Comparison of ENCODE assay signal across 8 cellular contexts in the genomic region with DNA sequence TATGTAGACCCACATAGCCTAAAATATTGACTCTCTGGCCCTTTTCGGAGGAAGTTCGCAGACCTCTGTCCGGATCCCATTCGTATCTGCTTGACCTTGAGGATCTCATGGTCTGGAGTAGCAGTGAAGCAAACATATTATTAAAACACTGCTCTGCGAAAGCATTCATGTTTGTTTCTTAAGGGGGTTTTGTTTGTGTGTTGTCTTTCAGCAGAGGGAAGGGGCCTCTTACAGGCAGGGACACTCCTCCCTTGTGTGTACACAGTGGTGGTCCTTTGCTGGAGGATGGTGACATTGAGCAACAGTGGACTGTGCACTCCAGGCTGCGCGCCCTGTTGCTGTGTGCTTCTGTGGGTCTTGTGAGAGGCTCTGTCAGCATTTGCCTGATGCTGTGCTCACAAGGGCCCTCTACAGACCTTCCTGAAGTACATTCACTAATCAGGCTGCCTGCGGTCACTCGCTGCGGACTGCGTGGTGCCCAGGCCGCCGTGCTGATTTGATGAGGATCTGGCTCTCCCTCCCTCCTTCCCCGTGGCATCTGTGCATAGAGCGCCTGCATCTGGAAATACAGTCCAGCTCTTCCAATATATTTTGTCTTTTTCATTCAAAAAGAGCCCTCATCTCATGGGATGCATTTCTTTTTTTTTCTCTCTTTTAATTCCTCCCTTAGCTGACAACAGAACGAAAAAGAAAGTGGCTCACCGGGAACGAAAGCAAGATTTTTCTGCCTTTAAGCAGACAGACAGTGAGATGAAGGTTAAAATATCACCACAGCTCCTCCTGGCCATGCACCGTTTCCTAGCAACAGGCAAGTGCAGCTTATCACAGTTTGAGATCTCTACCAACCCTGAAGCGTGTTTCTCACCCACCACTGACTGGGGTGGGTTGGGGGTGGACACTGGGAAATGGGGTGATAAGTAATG.
DNase-seq lines count a peak whose midpoint lies in the region; ATAC-seq lines count a peak whose summit lies in the region.

No MANE protein-coding gene starts in this region.

- DNase-seq in DMS79 (lab: John Stamatoyannopoulos, UW) (peak; percentile 38), LHCN-M2 (ENCODE audit: low read depth) (peak; percentile 8), medulla oblongata (ENCODE audit: extremely low spot score) (peak; percentile 76), NOMO-1 (lab: John Stamatoyannopoulos, UW; ENCODE audit: unreplicated experiment in 2 of 2) (no peak)
- peak; percentile 34 to 53 for DNase-seq in activated CD4-positive, alpha-beta T cell treated with anti-CD3 and anti-CD28 coated beads, Interleukin-2, amount 50 U/mL, for 48 hours
- peak; percentile 8 to 19 for DNase-seq in stimulated activated CD8-positive, alpha-beta memory T cell treated with anti-CD3 and anti-CD28 coated beads, Interleukin-2, amount 100 ng/mL, for 1 hour (ENCODE audit: low read depth in 2 of 2)

- H3K9ac ChIP-seq in duodenal mucosa (ENCODE audit: low read depth in 1 of 2, low read length in 2 of 2), result peak overlapping the region; percentile 35 to 39

- no peaks in the 10 kb centered on the region for H3K9me3 ChIP-seq in duodenal mucosa (ENCODE audit: control insufficient read depth in 1 of 2, low read length in 2 of 2)

- no peak overlapping the region for H3K27ac ChIP-seq in duodenal mucosa (ENCODE audit: low read depth, low read length)

- peak overlapping the region; percentile 44 to 65 for H3K4me3 ChIP-seq in duodenal mucosa (ENCODE audit: low read depth in 1 of 2, low read length in 2 of 2)

- ATAC-seq in GM21526 (IDR thresholded peaks at IDR 0.05; ENCODE audit: low FRiP score, unreplicated experiment), result peak; percentile 82

- peaks cover 3 to 18% of the 10 kb centered on the region in 2 donors for H3K4me1 ChIP-seq in duodenal mucosa (ENCODE audit: control insufficient read depth in 1 of 2, insufficient read depth in 2 of 2, low read length in 2 of 2)

- no peaks in the 10 kb centered on the region for H3K36me3 ChIP-seq in duodenal mucosa (ENCODE audit: control insufficient read depth in 1 of 2, insufficient read depth in 2 of 2, low read length in 2 of 2)

- no peaks in the 10 kb centered on the region for H3K27me3 ChIP-seq in duodenal mucosa (ENCODE audit: control insufficient read depth in 1 of 2, insufficient read depth in 2 of 2, low read length in 2 of 2)

Comparison
In these comparisons a context has a peak if more than half of its experiments do, and no peak if none do; other contexts are left out.
1. DNase-seq: peak in DMS79 (single experiment), LHCN-M2 (single experiment), activated CD4-positive, alpha-beta T cell treated with anti-CD3 and anti-CD28 coated beads, Interleukin-2, amount 50 U/mL, for 48 hours (2 of 2), medulla oblongata (single experiment) and stimulated activated CD8-positive, alpha-beta memory T cell treated with anti-CD3 and anti-CD28 coated beads, Interleukin-2, amount 100 ng/mL, for 1 hour (2 of 2); none in NOMO-1 (0 of 2).